ENCODE assay signal across 19 cellular contexts in the genomic region with DNA sequence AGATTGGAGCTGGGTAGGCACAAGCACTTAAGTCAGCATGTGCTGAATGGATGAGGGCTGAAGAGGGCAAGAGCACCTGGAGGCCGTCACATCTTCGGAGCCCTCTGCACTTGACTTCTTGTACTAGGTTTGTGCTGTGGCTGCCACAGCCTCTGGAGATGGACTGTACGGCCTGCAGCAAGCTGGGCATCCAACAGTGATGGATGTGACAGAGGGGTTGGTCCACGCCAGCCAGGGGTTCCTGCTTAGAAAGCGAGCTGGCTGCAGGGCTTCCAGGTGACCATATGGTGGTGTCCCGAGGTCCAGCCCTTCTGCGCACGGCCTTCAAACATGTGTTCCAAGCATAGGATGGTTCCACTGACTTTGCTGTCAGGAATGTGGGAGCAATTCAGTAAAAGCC.
DNase-seq lines count a peak whose midpoint lies in the region; ATAC-seq and TF ChIP-seq lines count a peak whose summit lies in the region.
"Had no signal": no experiment of that assay in that cellular context is flagged by ENCODE, and none has a peak within 500 bp of the region (broad histone marks: within the 10 kb centered on the region; RNA-seq: fewer than 3 reads in every experiment).

No MANE protein-coding gene starts in this region.

- H3K27me3 ChIP-seq in osteoblast (ENCODE audit: insufficient read depth, low read length): no peaks in the 10 kb centered on the region
- peaks cover 5% of the 10 kb centered on the region for H3K27me3 ChIP-seq in suprapubic skin
- H3K27me3 ChIP-seq in breast epithelium: peaks cover 0 to 4% of the 10 kb centered on the region in 2 donors
- H3K27me3 ChIP-seq: MG63 had no signal

- WGBS in suprapubic skin: 80% methylated on average over 1 of the region's 8 CpGs

- no peaks in the 10 kb centered on the region for H3K27me3 Mint-ChIP-seq in WTC11 (ENCODE audit: low read depth)
- H3K27me3 Mint-ChIP-seq in activated T-helper 17 cell treated with anti-CD3 and anti-CD28 coated beads, Interleukin-2, amount 50 U/mL, for 72 hours: peaks cover 8% of the 10 kb centered on the region
- H3K27me3 Mint-ChIP-seq: CD4-positive, CD25-positive, alpha-beta regulatory T cell had no signal

- H3K36me3 ChIP-seq in osteoblast (ENCODE audit: insufficient read depth, low read length): no peaks in the 10 kb centered on the region
- H3K36me3 ChIP-seq in suprapubic skin: no peaks in the 10 kb centered on the region
- no peaks in the 10 kb centered on the region for H3K36me3 ChIP-seq in breast epithelium

- H3K9me3 Mint-ChIP-seq in WTC11: peaks cover 18% of the 10 kb centered on the region
- H3K9me3 Mint-ChIP-seq in activated T-helper 17 cell treated with anti-CD3 and anti-CD28 coated beads, Interleukin-2, amount 50 U/mL, for 72 hours: peaks cover 4% of the 10 kb centered on the region

- no peak for TF ChIP-seq POLR2A in suprapubic skin (IDR thresholded peaks at IDR 0.05)
- no peak for TF ChIP-seq POLR2A in breast epithelium (IDR thresholded peaks at IDR 0.05)

- no peak for TF ChIP-seq EP300 in suprapubic skin (IDR thresholded peaks at IDR 0.05)

- H4K20me1 ChIP-seq in osteoblast (ENCODE audit: insufficient read depth, low read length): no peaks in the 10 kb centered on the region

- ATAC-seq in Right ventricle myocardium inferior (no peak), left cardiac atrium (no peak), WTC11 (no peak)
- ATAC-seq in activated T-helper 17 cell treated with anti-CD3 and anti-CD28 coated beads, Interleukin-2, amount 50 U/mL, for 72 hours (replicated peaks): no peak

- H3K4me1 Mint-ChIP-seq in WTC11: peaks cover 5% of the 10 kb centered on the region; the same call in 1 of the 2 replicates
- H3K4me1 Mint-ChIP-seq in activated T-helper 17 cell treated with anti-CD3 and anti-CD28 coated beads, Interleukin-2, amount 50 U/mL, for 72 hours: no peaks in the 10 kb centered on the region

- H3K4me3 ChIP-seq in osteoblast (ENCODE audit: insufficient read depth, low read length) (no peak overlapping the region), suprapubic skin (no peak overlapping the region), breast epithelium (no peak overlapping the region)
- H3K4me3 ChIP-seq: MG63 had no signal

- H3K27ac Mint-ChIP-seq in WTC11: no peak overlapping the region
- H3K27ac Mint-ChIP-seq in activated T-helper 17 cell treated with anti-CD3 and anti-CD28 coated beads, Interleukin-2, amount 50 U/mL, for 72 hours: no peak overlapping the region
- H3K27ac Mint-ChIP-seq: B cell; CD4-positive, CD25-positive, alpha-beta regulatory T cell had no signal

- DNase-seq in Right ventricle myocardium inferior (ENCODE audit: missing footprints): peak; percentile 63
- DNase-seq in left cardiac atrium: no peak
- peak; percentile 10 for DNase-seq in WTC11 (ENCODE audit: low spot score)
- peak; percentile 45 for DNase-seq in osteoblast (ENCODE audit: insufficient read length, low spot score, missing footprints)
- DNase-seq in suprapubic skin (ENCODE audit: low spot score in 2 of 2): peak; percentile 40 to 49
- no peak for DNase-seq in activated T-cell treated with anti-CD3 and anti-CD28 coated beads, Interleukin-2, amount 50 U/mL, for 48 hours
- no peak for DNase-seq in breast epithelium (ENCODE audit: low spot score in 2 of 2)
- DNase-seq: CD4-positive, CD25-positive, alpha-beta regulatory T cell; GDM1; Kasumi-1; MG63; NCI-H1092; NCI-H1436 treated with DMSO at 0.1 percent for 48 hours; NCI-H2029; NCI-H345; NCI-H524 treated with DMSO at 0.1 percent for 48 hours had no signal

- H3K4me1 ChIP-seq in osteoblast (ENCODE audit: insufficient read depth, low read length) (no peaks in the 10 kb centered on the region), suprapubic skin (no peaks in the 10 kb centered on the region), breast epithelium (no peaks in the 10 kb centered on the region)
- H3K4me1 ChIP-seq: Caco-2 had no signal

- TF ChIP-seq CTCF in WTC11 (IDR thresholded peaks at IDR 0.05) (no peak), osteoblast (IDR thresholded peaks at IDR 0.05; ENCODE audit: extremely low read depth, low read depth, low read length) (no peak), suprapubic skin (IDR thresholded peaks at IDR 0.05) (no peak), breast epithelium (IDR thresholded peaks at IDR 0.05) (no peak)

- H3K4me3 Mint-ChIP-seq in WTC11: no peak overlapping the region
- no peak overlapping the region for H3K4me3 Mint-ChIP-seq in activated T-helper 17 cell treated with anti-CD3 and anti-CD28 coated beads, Interleukin-2, amount 50 U/mL, for 72 hours
- H3K4me3 Mint-ChIP-seq: B cell; CD4-positive, CD25-positive, alpha-beta regulatory T cell had no signal

- no peaks in the 10 kb centered on the region for H3K9me3 ChIP-seq in osteoblast (ENCODE audit: low read depth, low read length)
- no peaks in the 10 kb centered on the region for H3K9me3 ChIP-seq in suprapubic skin
- H3K9me3 ChIP-seq in breast epithelium: no peaks in the 10 kb centered on the region
- H3K9me3 ChIP-seq: MG63 had no signal

- intact Hi-C loops in Right ventricle myocardium inferior (cut with DNase I) (no loop called here), left cardiac atrium (cut with DNase I) (no loop called here), breast epithelium (cut with DNase I; ENCODE audit: low total_unique reads) (no loop called here)

- H3K27ac ChIP-seq in osteoblast (ENCODE audit: low read depth, low read length): no peak overlapping the region
- no peak overlapping the region for H3K27ac ChIP-seq in suprapubic skin
- no peak overlapping the region for H3K27ac ChIP-seq in breast epithelium

- peaks cover 10% of the 10 kb centered on the region for H3K36me3 Mint-ChIP-seq in WTC11
- H3K36me3 Mint-ChIP-seq in activated T-helper 17 cell treated with anti-CD3 and anti-CD28 coated beads, Interleukin-2, amount 50 U/mL, for 72 hours (ENCODE audit: low read depth): no peaks in the 10 kb centered on the region
- H3K36me3 Mint-ChIP-seq: CD4-positive, CD25-positive, alpha-beta regulatory T cell had no signal

- CTCF ChIA-PET in WTC11 (lab: Charles Lee): interaction anchor here (1.0 to 1.6 kb wide), 2 partner anchors 32 to 292 kb away, joined by 3 read pairs; partner anchors contain the start of gene COL23A1

- POLR2A ChIA-PET in WTC11 (lab: Charles Lee): no interaction called here

- H2AFZ ChIP-seq in osteoblast (ENCODE audit: low read length): no peak overlapping the region

- H3K4me2 ChIP-seq in osteoblast (ENCODE audit: insufficient read depth, low read length): no peak overlapping the region

- no peaks in the 10 kb centered on the region for H3K79me2 ChIP-seq in osteoblast (ENCODE audit: insufficient read depth, low read length)

TF ChIP-seq in WTC11, 78 proteins besides CTCF, POLR2A, EP300 and RAD21 (continues in another document):
- TF ChIP-seq ZNF671 (CRISPR knock-in tag; IDR thresholded peaks at IDR 0.05) (no peak), ZNF396 (CRISPR knock-in tag; IDR thresholded peaks at IDR 0.05; ENCODE audit: borderline replicate concordance) (no peak), ZNF219 (CRISPR knock-in tag; IDR thresholded peaks at IDR 0.05; ENCODE audit: borderline replicate concordance) (no peak), ZSCAN18 (CRISPR knock-in tag; IDR thresholded peaks at IDR 0.05) (no peak), NR2C2 (CRISPR knock-in tag; IDR thresholded peaks at IDR 0.05) (no peak), TP53 (CRISPR knock-in tag; IDR thresholded peaks at IDR 0.05) (no peak), FOXP1 (CRISPR knock-in tag; IDR thresholded peaks at IDR 0.05; ENCODE audit: borderline replicate concordance) (no peak), SP1 (CRISPR knock-in tag; conservative IDR thresholded peaks at IDR 0.05) (no peak)
- TF ChIP-seq, protein P1, sequence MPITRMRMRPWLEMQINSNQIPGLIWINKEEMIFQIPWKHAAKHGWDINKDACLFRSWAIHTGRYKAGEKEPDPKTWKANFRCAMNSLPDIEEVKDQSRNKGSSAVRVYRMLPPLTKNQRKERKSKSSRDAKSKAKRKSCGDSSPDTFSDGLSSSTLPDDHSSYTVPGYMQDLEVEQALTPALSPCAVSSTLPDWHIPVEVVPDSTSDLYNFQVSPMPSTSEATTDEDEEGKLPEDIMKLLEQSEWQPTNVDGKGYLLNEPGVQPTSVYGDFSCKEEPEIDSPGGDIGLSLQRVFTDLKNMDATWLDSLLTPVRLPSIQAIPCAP (CRISPR knock-in tag; IDR thresholded peaks at IDR 0.05): no peak
- TF ChIP-seq, protein P2, sequence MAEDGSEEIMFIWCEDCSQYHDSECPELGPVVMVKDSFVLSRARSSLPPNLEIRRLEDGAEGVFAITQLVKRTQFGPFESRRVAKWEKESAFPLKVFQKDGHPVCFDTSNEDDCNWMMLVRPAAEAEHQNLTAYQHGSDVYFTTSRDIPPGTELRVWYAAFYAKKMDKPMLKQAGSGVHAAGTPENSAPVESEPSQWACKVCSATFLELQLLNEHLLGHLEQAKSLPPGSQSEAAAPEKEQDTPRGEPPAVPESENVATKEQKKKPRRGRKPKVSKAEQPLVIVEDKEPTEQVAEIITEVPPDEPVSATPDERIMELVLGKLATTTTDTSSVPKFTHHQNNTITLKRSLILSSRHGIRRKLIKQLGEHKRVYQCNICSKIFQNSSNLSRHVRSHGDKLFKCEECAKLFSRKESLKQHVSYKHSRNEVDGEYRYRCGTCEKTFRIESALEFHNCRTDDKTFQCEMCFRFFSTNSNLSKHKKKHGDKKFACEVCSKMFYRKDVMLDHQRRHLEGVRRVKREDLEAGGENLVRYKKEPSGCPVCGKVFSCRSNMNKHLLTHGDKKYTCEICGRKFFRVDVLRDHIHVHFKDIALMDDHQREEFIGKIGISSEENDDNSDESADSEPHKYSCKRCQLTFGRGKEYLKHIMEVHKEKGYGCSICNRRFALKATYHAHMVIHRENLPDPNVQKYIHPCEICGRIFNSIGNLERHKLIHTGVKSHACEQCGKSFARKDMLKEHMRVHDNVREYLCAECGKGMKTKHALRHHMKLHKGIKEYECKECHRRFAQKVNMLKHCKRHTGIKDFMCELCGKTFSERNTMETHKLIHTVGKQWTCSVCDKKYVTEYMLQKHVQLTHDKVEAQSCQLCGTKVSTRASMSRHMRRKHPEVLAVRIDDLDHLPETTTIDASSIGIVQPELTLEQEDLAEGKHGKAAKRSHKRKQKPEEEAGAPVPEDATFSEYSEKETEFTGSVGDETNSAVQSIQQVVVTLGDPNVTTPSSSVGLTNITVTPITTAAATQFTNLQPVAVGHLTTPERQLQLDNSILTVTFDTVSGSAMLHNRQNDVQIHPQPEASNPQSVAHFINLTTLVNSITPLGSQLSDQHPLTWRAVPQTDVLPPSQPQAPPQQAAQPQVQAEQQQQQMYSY (CRISPR knock-in tag; IDR thresholded peaks at IDR 0.05): no peak

Comparison
In these comparisons a context has a peak if more than half of its experiments do, and no peak if none do; other contexts are left out.
1. DNase-seq: peak in Right ventricle myocardium inferior (single experiment), WTC11 (single experiment), osteoblast (single experiment) and suprapubic skin (2 of 2); none in left cardiac atrium (single experiment), activated T-cell treated with anti-CD3 and anti-CD28 coated beads, Interleukin-2, amount 50 U/mL, for 48 hours (0 of 2) and breast epithelium (0 of 2).